ENCODE assay signal across 15 cellular contexts in the genomic region with DNA sequence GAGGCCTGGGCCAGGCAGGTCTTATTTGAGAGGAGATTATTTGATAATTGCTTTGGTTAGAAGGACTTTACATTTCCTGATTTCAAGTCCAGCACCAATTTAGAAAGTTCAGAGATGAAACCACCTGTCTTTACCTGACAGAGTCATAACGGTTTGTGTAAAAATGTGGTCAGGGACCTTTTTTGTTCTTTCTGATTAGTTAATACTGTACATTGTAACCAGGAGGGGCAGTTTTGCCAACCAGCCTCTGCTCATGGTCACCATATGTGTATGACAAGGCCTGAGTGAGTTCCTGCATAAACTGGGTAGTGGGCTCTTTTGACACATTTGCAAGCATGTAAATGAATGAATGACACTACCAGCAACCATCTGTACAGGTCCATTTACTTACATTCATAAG.
DNase-seq lines count a peak whose midpoint lies in the region; ATAC-seq and TF ChIP-seq lines count a peak whose summit lies in the region.
"Had no signal": no experiment of that assay in that cellular context is flagged by ENCODE, and none has a peak within 500 bp of the region (broad histone marks: within the 10 kb centered on the region; RNA-seq: fewer than 3 reads in every experiment).

No MANE protein-coding gene starts in this region.

- ATAC-seq in GM18868 (IDR thresholded peaks at IDR 0.05; ENCODE audit: unreplicated experiment) (peak; percentile 43), HG02870 (IDR thresholded peaks at IDR 0.05; ENCODE audit: unreplicated experiment) (peak; percentile 69), GM19467 (IDR thresholded peaks at IDR 0.05; ENCODE audit: unreplicated experiment) (no peak), HG02970 (IDR thresholded peaks at IDR 0.05; ENCODE audit: low FRiP score, unreplicated experiment) (no peak)
- ATAC-seq: A549; CD8-positive, alpha-beta T cell had no signal

- peak; percentile 12 for DNase-seq in GM12865 (ENCODE audit: low read depth)
- DNase-seq in NCI-H1092 treated with DMSO at 0.1 percent for 48 hours (lab: John Stamatoyannopoulos, UW): no peak
- DNase-seq: AML-193; Caco-2; Calu3; CD4-positive, alpha-beta T cell; CD8-positive, alpha-beta T cell; DMS79 treated with DMSO at 0.1 percent for 48 hours; GF-D8 had no signal

- no peak overlapping the region for H3K4me3 ChIP-seq in GM12865 (ENCODE audit: low read depth, low read length)
- H3K4me3 ChIP-seq: A549; BLaER1 treated with 17β-estradiol and CSF1 and Interleukin-3, amounts not matched to agents 10 nM and 100 nM had no signal

- no peak for TF ChIP-seq CTCF in GM12865 (IDR thresholded peaks at IDR 0.05; ENCODE audit: insufficient read depth, low read depth, low read length, missing control alignments)

Comparison
In these comparisons a context has a peak if more than half of its experiments do, and no peak if none do; other contexts are left out.
1. ATAC-seq: peak in GM18868 (single experiment) and HG02870 (single experiment); none in GM19467 (single experiment) and HG02970 (single experiment).